Comparison of ENCODE assay signal across 22 cellular contexts in genomic region chr7:2070151-2070763, GRCh38.
A peak's percentile ranks its signal among the peaks of the same experiment; 100 is the strongest.
DNase-seq lines count a peak whose midpoint lies in the region; ATAC-seq and TF ChIP-seq lines count a peak whose summit lies in the region.
"Had no signal": no experiment of that assay in that cellular context is flagged by ENCODE, and none has a peak within 500 bp of the region (broad histone marks: within the 10 kb centered on the region; RNA-seq: fewer than 3 reads in every experiment).

No MANE protein-coding gene starts in this region.

- ATAC-seq in stimulated activated naive B cell treated with anti-CD40 and anti-IgM and Interleukin-4, amounts not matched to agents 10 μg/mL and 1 μg/mL and 100 μg/mL, for 72 hours (replicated peaks) = no peak
- ATAC-seq: foreskin keratinocyte had no signal

- no TSS peak for BruUV-seq in Caco-2 (replicated peaks; lab: Mats Ljungman, UMichigan)

- H3K27me3 ChIP-seq in Caco-2 (replicated peaks; ENCODE audit: control insufficient read depth, insufficient read depth, low read length) = no peaks in the 10 kb centered on the region
- H3K27me3 ChIP-seq in iPS-15b (ENCODE audit: control insufficient read depth, insufficient read depth, low read length) = no peaks in the 10 kb centered on the region
- H3K27me3 ChIP-seq: foreskin keratinocyte, stomach, transverse colon had no signal

- CTCF ChIA-PET in Caco-2 (lab: Charles Lee) = no interaction called here

- intact Hi-C loops in Caco-2 (cut with micrococcal nuclease; ENCODE audit: unreplicated experiment) = no loop called here

- no peak for DNase-seq in Caco-2
- peak; percentile 49 for DNase-seq in amniotic epithelial cell (ENCODE audit: low read depth)
- DNase-seq in stimulated activated naive B cell treated with anti-CD40 and anti-IgM and Interleukin-4, amounts not matched to agents 10 μg/mL and 1 μg/mL and 100 μg/mL, for 72 hours = no peak
- DNase-seq in activated CD4-positive, CD25-positive, alpha-beta regulatory T cell treated with anti-CD3 and anti-CD28 coated beads, Interleukin-2, amount 50 U/mL, for 72 hours = no peak
- DNase-seq in SKM-1 (lab: John Stamatoyannopoulos, UW; ENCODE audit: unreplicated experiment) = no peak
- no peak for DNase-seq in immature natural killer cell
- DNase-seq: activated CD4-positive, alpha-beta T cell treated with anti-CD3 and anti-CD28 coated beads for 4 hours; activated effector memory CD4-positive, alpha-beta T cell treated with Interleukin-2 at 50 U/mL for 16 hours; CD4-positive, alpha-beta memory T cell; effector CD4-positive, alpha-beta T cell; foreskin keratinocyte; Kasumi-1; NCI-H1436 treated with DMSO at 0.1 percent for 48 hours; NCI-H2107; NCI-H446 treated with DMSO at 0.1 percent for 48 hours; NCI-H82; SK-N-SH; stomach; T-helper 2 cell; transverse colon had no signal

- H3K36me3 ChIP-seq in Caco-2 (ENCODE audit: control insufficient read depth, insufficient read depth, low read length) (0 out of 2 replicates have a peak, but pooled peaks cover 2% of the 10 kb centered on the region), iPS-15b (ENCODE audit: control insufficient read depth, insufficient read depth, low read length) (peaks cover 15% of the 10 kb centered on the region)
- H3K36me3 ChIP-seq: transverse colon had no signal

- TF ChIP-seq CTCF in Caco-2 (IDR thresholded peaks at IDR 0.05; ENCODE audit: insufficient read depth in 1 of 2, low read depth in 1 of 2, low read length in 1 of 2, severe bottlenecking in 1 of 2, unreplicated experiment in 1 of 2) = no peak

- no peaks in the 10 kb centered on the region for H3K9me3 Mint-ChIP-seq in Caco-2 (ENCODE audit: unreplicated experiment)
- H3K9me3 Mint-ChIP-seq in stimulated activated naive B cell treated with anti-CD40 and anti-IgM and Interleukin-4, amounts not matched to agents 10 μg/mL and 1 μg/mL and 100 μg/mL, for 72 hours = no peaks in the 10 kb centered on the region
- no peaks in the 10 kb centered on the region for H3K9me3 Mint-ChIP-seq in immature natural killer cell
- H3K9me3 Mint-ChIP-seq: CD4-positive, alpha-beta memory T cell; memory B cell had no signal

- H3K4me3 ChIP-seq in Caco-2 (ENCODE audit: low read depth, low read length) = no peak overlapping the region
- H3K4me3 ChIP-seq in iPS-15b (ENCODE audit: low read depth, low read length) = no peak overlapping the region
- H3K4me3 ChIP-seq: stomach, transverse colon had no signal

- H3K27ac Mint-ChIP-seq in Caco-2 (ENCODE audit: unreplicated experiment) (peak overlapping the region; percentile 30), immature natural killer cell (peak overlapping the region in 1 of 6 donors; percentile 21)
- H3K27ac Mint-ChIP-seq in stimulated activated naive B cell treated with anti-CD40 and anti-IgM and Interleukin-4, amounts not matched to agents 10 μg/mL and 1 μg/mL and 100 μg/mL, for 72 hours = peak overlapping the region; percentile 10
- H3K27ac Mint-ChIP-seq: memory B cell had no signal

- H3K9ac ChIP-seq in iPS-15b (ENCODE audit: low read depth, low read length) = peak overlapping the region; percentile 37
- H3K9ac ChIP-seq: SK-N-SH had no signal

- no peaks in the 10 kb centered on the region for H3K9me3 ChIP-seq in Caco-2
- H3K9me3 ChIP-seq in iPS-15b (ENCODE audit: control insufficient read depth, insufficient read depth, low read length) = no peaks in the 10 kb centered on the region
- H3K9me3 ChIP-seq: SK-N-SH, stomach, transverse colon had no signal

- H3K36me3 Mint-ChIP-seq in Caco-2 (ENCODE audit: insufficient read depth, unreplicated experiment) (peaks cover 12% of the 10 kb centered on the region), immature natural killer cell (peaks cover 0 to 7% (median 4%) of the 10 kb centered on the region in 3 donors)
- peaks cover 18 to 58% of the 10 kb centered on the region in 2 donors for H3K36me3 Mint-ChIP-seq in stimulated activated naive B cell treated with anti-CD40 and anti-IgM and Interleukin-4, amounts not matched to agents 10 μg/mL and 1 μg/mL and 100 μg/mL, for 72 hours

- no peaks in the 10 kb centered on the region for H3K4me1 ChIP-seq in Caco-2
- H3K4me1 ChIP-seq in iPS-15b (ENCODE audit: control insufficient read depth, insufficient read depth, low read length) = no peaks in the 10 kb centered on the region
- H3K4me1 ChIP-seq: foreskin keratinocyte, stomach, transverse colon had no signal

- no peaks in the 10 kb centered on the region for H3K27me3 Mint-ChIP-seq in Caco-2 (ENCODE audit: insufficient read depth, unreplicated experiment)
- H3K27me3 Mint-ChIP-seq in stimulated activated naive B cell treated with anti-CD40 and anti-IgM and Interleukin-4, amounts not matched to agents 10 μg/mL and 1 μg/mL and 100 μg/mL, for 72 hours = no peaks in the 10 kb centered on the region
- H3K27me3 Mint-ChIP-seq in immature natural killer cell (ENCODE audit: low read depth in 3 of 3) = peaks cover 0 to 2% (median 0%) of the 10 kb centered on the region in 3 donors
- H3K27me3 Mint-ChIP-seq: CD4-positive, alpha-beta memory T cell; memory B cell had no signal

- H3K4me3 Mint-ChIP-seq in Caco-2 (ENCODE audit: unreplicated experiment) (no peak overlapping the region), immature natural killer cell (no peak overlapping the region)
- no peak overlapping the region for H3K4me3 Mint-ChIP-seq in stimulated activated naive B cell treated with anti-CD40 and anti-IgM and Interleukin-4, amounts not matched to agents 10 μg/mL and 1 μg/mL and 100 μg/mL, for 72 hours
- H3K4me3 Mint-ChIP-seq: CD4-positive, alpha-beta memory T cell had no signal

- POLR2A ChIA-PET in Caco-2 (lab: Charles Lee) = no interaction called here

- H3K4me1 Mint-ChIP-seq in Caco-2 (ENCODE audit: low read depth, unreplicated experiment) (no peaks in the 10 kb centered on the region), immature natural killer cell (peaks cover 2 to 11% of the 10 kb centered on the region in 2 donors)
- H3K4me1 Mint-ChIP-seq in stimulated activated naive B cell treated with anti-CD40 and anti-IgM and Interleukin-4, amounts not matched to agents 10 μg/mL and 1 μg/mL and 100 μg/mL, for 72 hours = peaks cover 58 to 82% of the 10 kb centered on the region in 2 donors
